10 cellular contexts compared by ENCODE assay signal in genomic region chr1:200075938-200076546, GRCh38. TPM values are rescaled to one million over a fixed set of nuclear protein-coding genes. Genes with fewer than 3 reads are reported as not detected.
A peak's percentile ranks its signal among the peaks of the same experiment; 100 is the strongest.
DNase-seq lines count a peak whose midpoint lies in the region; TF ChIP-seq lines count a peak whose summit lies in the region.
"Had no signal": no experiment of that assay in that cellular context is flagged by ENCODE, and none has a peak within 500 bp of the region (broad histone marks: within the 10 kb centered on the region; RNA-seq: fewer than 3 reads in every experiment).

No MANE protein-coding gene starts in this region.

- TF ChIP-seq CTCF in AG09309 (IDR thresholded peaks at IDR 0.05; ENCODE audit: control insufficient read depth, insufficient read depth, low read depth, low read length, missing control alignments) (no peak), endothelial cell (IDR thresholded peaks at IDR 0.05; ENCODE audit: unreplicated experiment) (no peak), sigmoid colon (IDR thresholded peaks at IDR 0.05) (no peak)

- 24 to 49% methylated on average over 9 of the region's 9 CpGs for WGBS in sigmoid colon, 2 donors

- TF ChIP-seq EP300 in sigmoid colon (IDR thresholded peaks at IDR 0.05), result peak in 1 of 4 donors; percentile 23

- no peaks in the 10 kb centered on the region for H3K36me3 Mint-ChIP-seq in endothelial cell (ENCODE audit: low read depth, unreplicated experiment)
- no peaks in the 10 kb centered on the region for H3K36me3 Mint-ChIP-seq in activated T-helper 1 cell treated with anti-CD3 and anti-CD28 coated beads, Interleukin-12 subunit alpha, Interleukin-12 subunit beta, Interleukin-2, Interleukin-4 antibody, amounts not matched to agents 30 ng/mL and 10 ng/mL and 1 ng/mL, durations not matched to agents 14 hours and 24 hours and 36 hours (ENCODE audit: low read depth)

- H3K9me3 Mint-ChIP-seq in endothelial cell (ENCODE audit: unreplicated experiment), result no peaks in the 10 kb centered on the region
- no peaks in the 10 kb centered on the region for H3K9me3 Mint-ChIP-seq in activated T-helper 1 cell treated with anti-CD3 and anti-CD28 coated beads, Interleukin-12 subunit alpha, Interleukin-12 subunit beta, Interleukin-2, Interleukin-4 antibody, amounts not matched to agents 30 ng/mL and 10 ng/mL and 1 ng/mL, durations not matched to agents 14 hours and 24 hours and 36 hours
- H3K9me3 Mint-ChIP-seq: activated CD4-positive, alpha-beta T cell treated with anti-CD3 and anti-CD28 coated beads, Interleukin-2, amount 10 ng/mL, durations not matched to agents 7 days and 5 days had no signal

- no peaks in the 10 kb centered on the region for H3K27me3 ChIP-seq in sigmoid colon

- no peaks in the 10 kb centered on the region for H3K27me3 Mint-ChIP-seq in endothelial cell (ENCODE audit: unreplicated experiment)
- peaks cover 47% of the 10 kb centered on the region for H3K27me3 Mint-ChIP-seq in activated T-helper 1 cell treated with anti-CD3 and anti-CD28 coated beads, Interleukin-12 subunit alpha, Interleukin-12 subunit beta, Interleukin-2, Interleukin-4 antibody, amounts not matched to agents 30 ng/mL and 10 ng/mL and 1 ng/mL, durations not matched to agents 14 hours and 24 hours and 36 hours (ENCODE audit: insufficient read depth)

- intact Hi-C loops in sigmoid colon (cut with DNase I), result no loop called here
- intact Hi-C loops in activated T-helper 1 cell treated with anti-CD3 and anti-CD28 coated beads, Interleukin-12 subunit alpha, Interleukin-12 subunit beta, Interleukin-2, Interleukin-4 antibody, amounts not matched to agents 30 ng/mL and 10 ng/mL and 1 ng/mL, durations not matched to agents 14 hours and 24 hours and 36 hours (cut with micrococcal nuclease), result no loop called here

- peaks cover 11% of the 10 kb centered on the region for H3K4me1 Mint-ChIP-seq in endothelial cell (ENCODE audit: unreplicated experiment)
- H3K4me1 Mint-ChIP-seq in activated T-helper 1 cell treated with anti-CD3 and anti-CD28 coated beads, Interleukin-12 subunit alpha, Interleukin-12 subunit beta, Interleukin-2, Interleukin-4 antibody, amounts not matched to agents 30 ng/mL and 10 ng/mL and 1 ng/mL, durations not matched to agents 14 hours and 24 hours and 36 hours (ENCODE audit: low read depth), result no peaks in the 10 kb centered on the region
- H3K4me1 Mint-ChIP-seq: activated CD4-positive, alpha-beta T cell treated with anti-CD3 and anti-CD28 coated beads, Interleukin-2, amount 10 ng/mL, durations not matched to agents 7 days and 5 days had no signal

- H3K4me1 ChIP-seq in sigmoid colon, result peaks cover 0 to 10% (median 2%) of the 10 kb centered on the region in 4 donors

- H3K27ac ChIP-seq in sigmoid colon, result peak overlapping the region in 1 of 4 donors; percentile 15

- peak; percentile 42 for DNase-seq in AG09309 (ENCODE audit: low read depth)
- DNase-seq in M059J (ENCODE audit: low read depth), result peak; percentile 93
- DNase-seq in endothelial cell (ENCODE audit: low spot score), result peak; percentile 17
- peak; percentile 16 for DNase-seq in medulla oblongata (ENCODE audit: extremely low spot score)
- no peak for DNase-seq in T-helper 1 cell
- no peak for DNase-seq in sigmoid colon
- no peak for DNase-seq in activated T-helper 1 cell treated with anti-CD3 and anti-CD28 coated beads, Interleukin-12 subunit alpha, Interleukin-12 subunit beta, Interleukin-2, Interleukin-4 antibody, amounts not matched to agents 30 ng/mL and 10 ng/mL and 1 ng/mL, durations not matched to agents 14 hours and 24 hours and 36 hours (ENCODE audit: low spot score)
- DNase-seq in OCI-M2 (lab: John Stamatoyannopoulos, UW; ENCODE audit: unreplicated experiment), result no peak
- DNase-seq: activated CD4-positive, alpha-beta T cell treated with anti-CD3 and anti-CD28 coated beads, Interleukin-2, amount 10 ng/mL, durations not matched to agents 7 days and 5 days; NCI-H2029 treated with DMSO at 0.1 percent for 48 hours had no signal

- no peaks in the 10 kb centered on the region for H3K9me3 ChIP-seq in sigmoid colon

- TF ChIP-seq POLR2A in sigmoid colon (IDR thresholded peaks at IDR 0.05), result no peak

- no peak overlapping the region for H3K4me3 Mint-ChIP-seq in endothelial cell (ENCODE audit: unreplicated experiment)
- H3K4me3 Mint-ChIP-seq in activated T-helper 1 cell treated with anti-CD3 and anti-CD28 coated beads, Interleukin-12 subunit alpha, Interleukin-12 subunit beta, Interleukin-2, Interleukin-4 antibody, amounts not matched to agents 30 ng/mL and 10 ng/mL and 1 ng/mL, durations not matched to agents 14 hours and 24 hours and 36 hours, result no peak overlapping the region
- H3K4me3 Mint-ChIP-seq: activated CD4-positive, alpha-beta T cell treated with anti-CD3 and anti-CD28 coated beads, Interleukin-2, amount 10 ng/mL, durations not matched to agents 7 days and 5 days had no signal

- H3K36me3 ChIP-seq in sigmoid colon, result no peaks in the 10 kb centered on the region

- peak overlapping the region; percentile 96 for H3K27ac Mint-ChIP-seq in endothelial cell (ENCODE audit: unreplicated experiment)
- no peak overlapping the region for H3K27ac Mint-ChIP-seq in activated T-helper 1 cell treated with anti-CD3 and anti-CD28 coated beads, Interleukin-12 subunit alpha, Interleukin-12 subunit beta, Interleukin-2, Interleukin-4 antibody, amounts not matched to agents 30 ng/mL and 10 ng/mL and 1 ng/mL, durations not matched to agents 14 hours and 24 hours and 36 hours
- H3K27ac Mint-ChIP-seq: activated CD4-positive, alpha-beta T cell treated with anti-CD3 and anti-CD28 coated beads, Interleukin-2, amount 10 ng/mL, durations not matched to agents 7 days and 5 days had no signal

- H3K4me3 ChIP-seq in AG09309 (ENCODE audit: control insufficient read depth, low read depth, low read length) (no peak overlapping the region; the same call in 1 of the 2 replicates), sigmoid colon (no peak overlapping the region)

RNA-seq across cellular contexts. Expression of gene NR5A2, which starts 48.5 kb away (rescaled TPM):
- total RNA-seq in M059J (2014; rRNA removed; shearing (Covaris generic)), result 0.10 and 0.47 TPM in 2 replicates
- 7.0 TPM for total RNA-seq in endothelial cell (ENCODE audit: unreplicated experiment)
- 1 to 10 TPM in 3 of 4 donors, under 1 TPM in 1; 0.49 to 1.9 (median 1.3) TPM for total RNA-seq in sigmoid colon
- polyA plus RNA-seq in sigmoid colon, result 10 to 100 TPM; 10.0 to 13.8 (median 12.7) TPM
- total RNA-seq in activated T-helper 1 cell treated with anti-CD3 and anti-CD28 coated beads, Interleukin-12 subunit alpha, Interleukin-12 subunit beta, Interleukin-2, Interleukin-4 antibody, amounts not matched to agents 30 ng/mL and 10 ng/mL and 1 ng/mL, durations not matched to agents 14 hours and 24 hours and 36 hours, result 0.13 TPM in 1 of 2 replicates, not detected in the other
- total RNA-seq: activated CD4-positive, alpha-beta T cell treated with anti-CD3 and anti-CD28 coated beads, Interleukin-2, amount 10 ng/mL, durations not matched to agents 7 days and 5 days had no signal

Comparison
In these comparisons a context has a peak if more than half of its experiments do, and no peak if none do; other contexts are left out.
1. DNase-seq: peak in AG09309 (single experiment), M059J (single experiment), endothelial cell (single experiment) and medulla oblongata (single experiment); none in T-helper 1 cell (0 of 5), sigmoid colon (single experiment), activated T-helper 1 cell treated with anti-CD3 and anti-CD28 coated beads, Interleukin-12 subunit alpha, Interleukin-12 subunit beta, Interleukin-2, Interleukin-4 antibody, amounts not matched to agents 30 ng/mL and 10 ng/mL and 1 ng/mL, durations not matched to agents 14 hours and 24 hours and 36 hours (single experiment) and OCI-M2 (single experiment).